Comparison of ENCODE assay signal across 20 cellular contexts in the genomic region with DNA sequence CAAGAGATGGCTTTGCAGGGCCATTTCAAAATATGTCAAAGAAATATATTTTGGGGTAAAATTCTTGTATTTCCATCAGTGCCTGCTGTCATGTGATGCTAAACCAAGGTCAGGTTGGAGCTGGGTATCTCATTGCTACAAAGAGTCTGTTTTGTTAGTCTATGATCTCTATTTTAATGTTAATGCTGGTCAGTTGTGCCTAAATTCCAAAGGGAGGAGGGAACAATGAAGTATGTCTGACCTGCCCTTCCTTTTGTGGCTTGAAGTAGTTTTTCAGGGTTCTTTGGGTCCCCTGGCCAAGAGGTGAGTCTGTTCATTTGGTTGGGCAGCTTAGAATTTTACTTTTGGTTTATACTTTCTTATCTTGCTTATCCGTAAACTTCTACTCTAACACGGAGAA.
DNase-seq lines count a peak whose midpoint lies in the region; ATAC-seq and TF ChIP-seq lines count a peak whose summit lies in the region.
"Had no signal": no experiment of that assay in that cellular context is flagged by ENCODE, and none has a peak within 500 bp of the region (broad histone marks: within the 10 kb centered on the region; RNA-seq: fewer than 3 reads in every experiment).

No MANE protein-coding gene starts in this region.

- H3K27ac ChIP-seq in HUES6 (ENCODE audit: low read depth, low read length): peak overlapping the region; percentile 99
- H3K27ac ChIP-seq in endodermal cell (ENCODE audit: low read depth, low read length): no peak overlapping the region
- peak overlapping the region; percentile 97 for H3K27ac ChIP-seq in iPS-20b (ENCODE audit: low read length)
- H3K27ac ChIP-seq in lower lobe of right lung: no peak overlapping the region
- H3K27ac ChIP-seq: RWPE1 had no signal

- peaks cover 13% of the 10 kb centered on the region for H3K9me3 Mint-ChIP-seq in endodermal cell
- peaks cover 0 to 4% of the 10 kb centered on the region in 2 donors for H3K9me3 Mint-ChIP-seq in stimulated activated naive CD8-positive, alpha-beta T cell treated with anti-CD3 and anti-CD28 coated beads, Interleukin-15, amount 100 ng/mL, for 72 hours

- WGBS in endodermal cell (ENCODE audit: insufficient coverage in 1 of 2, insufficient read length in 1 of 2), 2 experiments: 44% methylated on average over 2 of the region's 2 CpGs; no CpG with 5 or more reads in 1 of the 2 experiments

- H3K4me1 ChIP-seq in HUES6 (ENCODE audit: control insufficient read depth, insufficient read depth, low read length) (peaks cover 45% of the 10 kb centered on the region), endodermal cell (ENCODE audit: control insufficient read depth, insufficient read depth, low read length) (peaks cover 16% of the 10 kb centered on the region), iPS-20b (ENCODE audit: insufficient read depth, low read length) (peaks cover 39% of the 10 kb centered on the region), lower lobe of right lung (no peaks in the 10 kb centered on the region)
- H3K4me1 ChIP-seq: BE2C had no signal

- H3K27me3 ChIP-seq in HUES6 (ENCODE audit: control insufficient read depth, insufficient read depth, low read length) (no peaks in the 10 kb centered on the region), endodermal cell (ENCODE audit: control insufficient read depth, insufficient read depth, low read length, poor library complexity, severe bottlenecking) (no peaks in the 10 kb centered on the region), iPS-20b (ENCODE audit: insufficient read depth, low read length) (no peaks in the 10 kb centered on the region), lower lobe of right lung (ENCODE audit: low read depth) (no peaks in the 10 kb centered on the region)
- H3K27me3 ChIP-seq: BE2C had no signal

- intact Hi-C loops in lower lobe of right lung (cut with DNase I): no loop called here

- ATAC-seq in lower lobe of right lung: no peak
- no peak for ATAC-seq in stimulated activated naive CD8-positive, alpha-beta T cell treated with anti-CD3 and anti-CD28 coated beads, Interleukin-15, amount 100 ng/mL, for 72 hours
- no peak for ATAC-seq in HG02623 (IDR thresholded peaks at IDR 0.05; ENCODE audit: unreplicated experiment)
- no peak for ATAC-seq in HG02981 (IDR thresholded peaks at IDR 0.05; ENCODE audit: unreplicated experiment)
- ATAC-seq: K562, SK-N-SH treated with all-trans-retinoic acid at 6 μM for 48 hours had no signal

- H3K36me3 ChIP-seq in HUES6 (ENCODE audit: control insufficient read depth, insufficient read depth, low read length) (no peaks in the 10 kb centered on the region; the same call in 1 of the 2 replicates), endodermal cell (ENCODE audit: control insufficient read depth, insufficient read depth, low read length) (no peaks in the 10 kb centered on the region), iPS-20b (ENCODE audit: insufficient read depth, low read depth, low read length) (peaks cover 8% of the 10 kb centered on the region), lower lobe of right lung (no peaks in the 10 kb centered on the region)
- H3K36me3 ChIP-seq: BE2C had no signal

- H3K4me3 ChIP-seq in HUES6 (ENCODE audit: low read depth, low read length) (peak overlapping the region; percentile 59), endodermal cell (ENCODE audit: low read length) (no peak overlapping the region), iPS-20b (ENCODE audit: low read length) (peak overlapping the region; percentile 67), lower lobe of right lung (no peak overlapping the region)
- H3K4me3 ChIP-seq: K562 had no signal

- H3K27ac Mint-ChIP-seq in endodermal cell: peak overlapping the region; percentile 75
- H3K27ac Mint-ChIP-seq in stimulated activated naive CD8-positive, alpha-beta T cell treated with anti-CD3 and anti-CD28 coated beads, Interleukin-15, amount 100 ng/mL, for 72 hours: no peak overlapping the region
- H3K27ac Mint-ChIP-seq: CD4-positive, alpha-beta memory T cell had no signal

- peaks cover 9% of the 10 kb centered on the region; the same call in 1 of the 2 replicates for H3K9me3 ChIP-seq in HUES6 (ENCODE audit: control insufficient read depth, insufficient read depth, low read depth, low read length)
- peaks cover 12% of the 10 kb centered on the region for H3K9me3 ChIP-seq in endodermal cell (ENCODE audit: control insufficient read depth, low read length)
- H3K9me3 ChIP-seq in iPS-20b (ENCODE audit: insufficient read depth, low read depth, low read length): peaks cover 11% of the 10 kb centered on the region
- no peaks in the 10 kb centered on the region for H3K9me3 ChIP-seq in lower lobe of right lung
- H3K9me3 ChIP-seq: BE2C had no signal

- no peak for TF ChIP-seq CTCF in endodermal cell (conservative IDR thresholded peaks at IDR 0.05)
- TF ChIP-seq CTCF in lower lobe of right lung (IDR thresholded peaks at IDR 0.05): no peak

- no peaks in the 10 kb centered on the region for H3K36me3 Mint-ChIP-seq in endodermal cell (ENCODE audit: low read depth)
- H3K36me3 Mint-ChIP-seq: CD4-positive, alpha-beta memory T cell had no signal

- H3K9ac ChIP-seq in HUES6 (ENCODE audit: low read length) (peak overlapping the region; percentile 94), endodermal cell (ENCODE audit: extremely low read depth, low read length, poor library complexity, severe bottlenecking) (no peak overlapping the region), iPS-20b (ENCODE audit: low read depth, low read length) (peak overlapping the region; percentile 81)

- no peak overlapping the region for H3K4me3 Mint-ChIP-seq in endodermal cell
- no peak overlapping the region for H3K4me3 Mint-ChIP-seq in stimulated activated naive CD8-positive, alpha-beta T cell treated with anti-CD3 and anti-CD28 coated beads, Interleukin-15, amount 100 ng/mL, for 72 hours
- H3K4me3 Mint-ChIP-seq: CD4-positive, alpha-beta memory T cell had no signal

- DNase-seq in ELF-1 (ENCODE audit: low read depth, low spot score): peak; percentile 56
- DNase-seq in endodermal cell: peak; percentile 58
- DNase-seq in lower lobe of right lung: no peak
- DNase-seq in stimulated activated naive CD8-positive, alpha-beta T cell treated with anti-CD3 and anti-CD28 coated beads, Interleukin-15, amount 100 ng/mL, for 72 hours: no peak
- DNase-seq: BE2C; CD4-positive, alpha-beta memory T cell; DMS153; NCI-H1105; NCI-H1694; NCI-H2107; NCI-H510A; NCI-H774; SIG-M5 had no signal

- H3K27me3 Mint-ChIP-seq in endodermal cell (ENCODE audit: insufficient read depth): no peaks in the 10 kb centered on the region
- H3K27me3 Mint-ChIP-seq in stimulated activated naive CD8-positive, alpha-beta T cell treated with anti-CD3 and anti-CD28 coated beads, Interleukin-15, amount 100 ng/mL, for 72 hours: peaks cover 3% of the 10 kb centered on the region

- peaks cover 44% of the 10 kb centered on the region for H3K4me1 Mint-ChIP-seq in endodermal cell
- H3K4me1 Mint-ChIP-seq in stimulated activated naive CD8-positive, alpha-beta T cell treated with anti-CD3 and anti-CD28 coated beads, Interleukin-15, amount 100 ng/mL, for 72 hours: no peaks in the 10 kb centered on the region
- H3K4me1 Mint-ChIP-seq: CD4-positive, alpha-beta memory T cell had no signal

Comparison
In these comparisons a context has a peak if more than half of its experiments do, and no peak if none do; other contexts are left out.
1. DNase-seq: peak in ELF-1 (single experiment) and endodermal cell (single experiment); none in lower lobe of right lung (single experiment) and stimulated activated naive CD8-positive, alpha-beta T cell treated with anti-CD3 and anti-CD28 coated beads, Interleukin-15, amount 100 ng/mL, for 72 hours (0 of 2).
2. H3K27ac ChIP-seq: peak in HUES6 (single experiment) and iPS-20b (single experiment); none in endodermal cell (single experiment) and lower lobe of right lung (single experiment).
3. H3K4me3 ChIP-seq: peak in HUES6 (single experiment) and iPS-20b (single experiment); none in endodermal cell (single experiment) and lower lobe of right lung (single experiment).